ENCODE assay signal across 8 cellular contexts in genomic region chr16:70968332-70968731, GRCh38.
A peak's percentile ranks its signal among the peaks of the same experiment; 100 is the strongest.
DNase-seq lines count a peak whose midpoint lies in the region; ATAC-seq, FAIRE-seq and TF ChIP-seq lines count a peak whose summit lies in the region.
"Not testable (repeated sequence)": the region's sequence is repeated elsewhere in the genome, so short reads cannot be mapped to it uniquely, and the experiment has no call there.

No MANE protein-coding gene starts in this region.

- POLR2A ChIA-PET in HCT116 (lab: Charles Lee); WTC11 (lab: Charles Lee); K562 (lab: Yijun Ruan, JAX); H1 (lab: Charles Lee; ENCODE audit: partially characterized antibody): not testable (repeated sequence)

- not testable (repeated sequence) for H3K4me3 Mint-ChIP-seq in GM23338, H9, WTC11, endodermal cell

- H3K36me3 Mint-ChIP-seq in GM23338 (ENCODE audit: low read depth); H9 (ENCODE audit: insufficient read depth in 1 of 3, low read depth in 3 of 3); WTC11; endodermal cell (ENCODE audit: low read depth): not testable (repeated sequence)

- H3K4me3 ChIP-seq in GM23338; HCT116 (replicated peaks in 1 of 2; ENCODE audit: low read depth in 1 of 2, low read length in 2 of 2); K562; bronchial epithelial cell (ENCODE audit: low read depth, low read length); H1 (ENCODE audit: extremely low read depth in 1 of 4, insufficient read depth in 2 of 4, low read depth in 3 of 4, low read length in 4 of 4); endodermal cell (ENCODE audit: low read length): not testable (repeated sequence)

- H3K4me2 ChIP-seq in GM23338; H9 (ENCODE audit: insufficient read depth, insufficient read length, low read length); HCT116 (ENCODE audit: low read length); K562 (ENCODE audit: insufficient read depth, low read length); H1 (ENCODE audit: insufficient read depth in 1 of 2, low read depth in 2 of 2, low read length in 2 of 2): not testable (repeated sequence)

- not testable (repeated sequence) for H3K27ac ChIP-seq in GM23338 (ENCODE audit: low read depth); H9 (ENCODE audit: insufficient read length, low read depth, low read length); HCT116 (ENCODE audit: low read depth, low read length); K562 (ENCODE audit: extremely low read depth, low read depth, low read length); H1 (ENCODE audit: low read depth, low read length); endodermal cell (ENCODE audit: low read depth, low read length)

- not testable (repeated sequence) for H3K9me3 ChIP-seq in H9 (ENCODE audit: control insufficient read depth, low read depth, low read length); HCT116 (ENCODE audit: control insufficient read depth in 1 of 2, insufficient read depth in 1 of 2, low read depth in 1 of 2, low read length in 2 of 2); K562 (replicated peaks; ENCODE audit: control insufficient read depth, insufficient read depth, low read depth, low read length); H1 (ENCODE audit: insufficient read depth in 2 of 2, low read depth in 1 of 2, low read length in 1 of 2); endodermal cell (ENCODE audit: control insufficient read depth, low read length)

- not testable (repeated sequence) for H3K79me2 ChIP-seq in GM23338 (replicated peaks; ENCODE audit: insufficient read depth); H9 (ENCODE audit: insufficient read depth, low read length); HCT116 (ENCODE audit: insufficient read depth, low read length); K562 (ENCODE audit: control insufficient read depth, insufficient read depth, low read length); H1 (ENCODE audit: control insufficient read depth in 1 of 2, insufficient read depth in 2 of 2, low read length in 2 of 2)

- not testable (repeated sequence) for H3K27me3 ChIP-seq in GM23338 (ENCODE audit: insufficient read depth); H9 (ENCODE audit: insufficient read depth, low read length); HCT116 (ENCODE audit: insufficient read depth, low read length); K562 (ENCODE audit: control insufficient read depth in 2 of 2, insufficient read depth in 2 of 2, low read length in 2 of 2); bronchial epithelial cell (ENCODE audit: control insufficient read depth, insufficient read depth, low read length); H1 (replicated peaks in 1 of 4; ENCODE audit: control insufficient read depth in 3 of 4, extremely low read depth in 1 of 4, insufficient read depth in 3 of 4, low read length in 3 of 4); endodermal cell (ENCODE audit: control insufficient read depth, insufficient read depth, low read length, poor library complexity, severe bottlenecking)

- not testable (repeated sequence) for TF ChIP-seq EP300 in K562 (IDR thresholded peaks at IDR 0.05; ENCODE audit: low read length); H1 (IDR thresholded peaks at IDR 0.05; ENCODE audit: borderline replicate concordance in 1 of 2, low read depth in 2 of 2, low read length in 2 of 2)

- intact Hi-C loops in HCT116 (cut with micrococcal nuclease); K562 (cut with micrococcal nuclease): not testable (repeated sequence)

- not testable (repeated sequence) for H4K5ac ChIP-seq in H9 (ENCODE audit: insufficient read length, low read depth, low read length); H1 (ENCODE audit: insufficient read length, low read depth, low read length)

- H4K91ac ChIP-seq in H9 (ENCODE audit: insufficient read length, low read depth, low read length); H1 (replicated peaks; ENCODE audit: insufficient read length, low read length): not testable (repeated sequence)

- TF ChIP-seq CTCF in GM23338 (conservative IDR thresholded peaks at IDR 0.05; ENCODE audit: low read depth in 2 of 2) = peak in 1 of 2 experiments; percentile 45; a peak in 2 of 4 replicates
- peak; percentile 34; the same call in 1 of the 3 replicates for TF ChIP-seq CTCF in H9 (conservative IDR thresholded peaks at IDR 0.05)
- TF ChIP-seq CTCF in HCT116 (IDR thresholded peaks at IDR 0.05 in 2 of 3, conservative IDR thresholded peaks at IDR 0.05 in 1 of 3; ENCODE audit: borderline replicate concordance in 1 of 3, insufficient read depth in 1 of 3, low read depth in 2 of 3, low read length in 2 of 3); WTC11 (IDR thresholded peaks at IDR 0.05); K562 (IDR thresholded peaks at IDR 0.05 in 2 of 3, conservative IDR thresholded peaks at IDR 0.05 in 1 of 3; ENCODE audit: insufficient read depth in 2 of 3, low read depth in 1 of 3, low read length in 3 of 3); bronchial epithelial cell (IDR thresholded peaks at IDR 0.05; ENCODE audit: insufficient read depth, low read length, severe bottlenecking): not testable (repeated sequence)
- TF ChIP-seq CTCF in H1 (IDR thresholded peaks at IDR 0.05; ENCODE audit: control extremely low read depth in 1 of 3, insufficient read depth in 1 of 3, low read depth in 1 of 3, low read length in 3 of 3) = peak in 1 of 3 experiments; percentile 13; a peak in 1 of 4 replicates
- peak; percentile 45 for TF ChIP-seq CTCF in endodermal cell (conservative IDR thresholded peaks at IDR 0.05)

- H3K14ac ChIP-seq in H9 (ENCODE audit: insufficient read depth, low read length); H1 (ENCODE audit: insufficient read length): not testable (repeated sequence)

- not testable (repeated sequence) for H3K27me3 Mint-ChIP-seq in GM23338 (ENCODE audit: insufficient read depth, low read depth, poor library complexity); H9 (ENCODE audit: low read depth); WTC11 (ENCODE audit: low read depth)
- peaks cover 25% of the 10 kb centered on the region for H3K27me3 Mint-ChIP-seq in endodermal cell (ENCODE audit: insufficient read depth)

- TF ChIP-seq POLR2A in HCT116 (IDR thresholded peaks at IDR 0.05; ENCODE audit: borderline replicate concordance, extremely low read depth, insufficient read depth, insufficient read length); K562 (conservative IDR thresholded peaks at IDR 0.05); H1 (IDR thresholded peaks at IDR 0.05; ENCODE audit: control extremely low read depth in 1 of 2, low read depth in 2 of 2, low read length in 2 of 2): not testable (repeated sequence)

- not testable (repeated sequence) for H3T11ph ChIP-seq in H9 (ENCODE audit: low read length)

- not testable (repeated sequence) for H3K23me2 ChIP-seq in H9 (ENCODE audit: insufficient read length, low read depth, low read length, poor library complexity, severe bottlenecking); H1 (ENCODE audit: low read depth, low read length)

- not testable (repeated sequence) for H3K27ac Mint-ChIP-seq in GM23338, H9, WTC11, endodermal cell

- not testable (repeated sequence) for H3K9ac ChIP-seq in H9 (ENCODE audit: extremely low read depth, insufficient read length, low read length); HCT116 (ENCODE audit: low read length); K562 (ENCODE audit: insufficient read depth in 1 of 2, low read depth in 2 of 2, low read length in 2 of 2); H1 (replicated peaks in 1 of 4; ENCODE audit: extremely low read depth in 1 of 4, low read depth in 3 of 4, low read length in 3 of 4); endodermal cell (ENCODE audit: extremely low read depth, low read length, poor library complexity, severe bottlenecking)

- H3K9me1 ChIP-seq in K562 (ENCODE audit: control insufficient read depth, insufficient read depth, low read length) = not testable (repeated sequence)

- not testable (repeated sequence) for H3K4ac ChIP-seq in H9 (ENCODE audit: low read depth, low read length); H1 (replicated peaks; ENCODE audit: insufficient read length, low read depth, low read length)

- H3F3A ChIP-seq in GM23338 (replicated peaks; ENCODE audit: low read depth) = not testable (repeated sequence)

- DNase-seq in GM23338 (ENCODE audit: low spot score); H9; HCT116 (ENCODE audit: low read depth, low spot score); WTC11 (ENCODE audit: low spot score); K562 (ENCODE audit: extremely low read depth in 1 of 4, low spot score in 3 of 4); bronchial epithelial cell (ENCODE audit: low read depth); H1 (ENCODE audit: low read depth in 1 of 2, low spot score in 2 of 2); endodermal cell: not testable (repeated sequence)

- TF ChIP-seq RAD21 in HCT116 (IDR thresholded peaks at IDR 0.05; ENCODE audit: low read depth); K562 (CRISPR knock-in tag; conservative IDR thresholded peaks at IDR 0.05 in 1 of 2, IDR thresholded peaks at IDR 0.05 in 1 of 2): not testable (repeated sequence)
- TF ChIP-seq RAD21 in H1 (IDR thresholded peaks at IDR 0.05 in 1 of 2, conservative IDR thresholded peaks at IDR 0.05 in 1 of 2; ENCODE audit: low read depth in 2 of 2, low read length in 2 of 2) = peak in 1 of 2 experiments; percentile 5; a peak in 1 of 4 replicates

- not testable (repeated sequence) for H3K18ac ChIP-seq in H9 (ENCODE audit: insufficient read length, low read depth, low read length); H1 (ENCODE audit: extremely low read depth, low read length)

- not testable (repeated sequence) for H2BK5ac ChIP-seq in H9 (ENCODE audit: insufficient read length, low read length); H1 (ENCODE audit: low read depth, low read length)

- not testable (repeated sequence) for H4K8ac ChIP-seq in H9 (replicated peaks; ENCODE audit: insufficient read length, low read depth, low read length); H1 (ENCODE audit: extremely low read depth, insufficient read depth, low read length)

- not testable (repeated sequence) for H2BK120ac ChIP-seq in H9 (ENCODE audit: low read depth, low read length, poor library complexity, severe bottlenecking); H1 (replicated peaks; ENCODE audit: low read depth, low read length)

- H2BK12ac ChIP-seq in H9 (ENCODE audit: insufficient read length, low read depth, low read length); H1 (ENCODE audit: low read depth, low read length): not testable (repeated sequence)

- H2BK20ac ChIP-seq in H9 (ENCODE audit: low read depth, low read length, poor library complexity, severe bottlenecking); H1 (ENCODE audit: low read length): not testable (repeated sequence)

- FAIRE-seq in K562 (lab: Jason Lieb, UNC) = peak; percentile 51
- FAIRE-seq in bronchial epithelial cell (lab: Jason Lieb, UNC) = peak; percentile 7
- peak; percentile 97 for FAIRE-seq in H1 (lab: Jason Lieb, UNC)

- CTCF ChIA-PET in HCT116 (lab: Charles Lee); WTC11 (lab: Charles Lee); K562 (lab: Yijun Ruan, JAX; ENCODE audit: low intra/inter-chr PET ratio); H1 (lab: Charles Lee; ENCODE audit: partially characterized antibody): not testable (repeated sequence)

- not testable (repeated sequence) for H3K9me3 Mint-ChIP-seq in GM23338, H9, WTC11, endodermal cell

- peak; percentile 100 for ATAC-seq in GM23338
- peak; percentile 85 for ATAC-seq in HCT116
- ATAC-seq in WTC11 = peak; percentile 99
- ATAC-seq in K562 = peak; percentile 61

- RAD21 ChIA-PET in HCT116 (lab: Charles Lee; ENCODE audit: low non-redundant PET in 1 of 2, low total read pairs in 2 of 2, uncharacterized antibody in 2 of 2, unreplicated experiment in 2 of 2) = not testable (repeated sequence)

- H2AFZ ChIP-seq in GM23338; H9 (ENCODE audit: low read length); HCT116 (ENCODE audit: low read depth, low read length, poor library complexity, severe bottlenecking); K562 (ENCODE audit: low read depth, low read length); H1 (ENCODE audit: low read length): not testable (repeated sequence)

- not testable (repeated sequence) for H3K23ac ChIP-seq in H9 (ENCODE audit: insufficient read length, low read depth, low read length); H1 (ENCODE audit: insufficient read length)

- H3K36me3 ChIP-seq in GM23338 (ENCODE audit: insufficient read depth); HCT116 (ENCODE audit: control insufficient read depth in 1 of 2, insufficient read depth in 2 of 2, low read length in 2 of 2); K562 (ENCODE audit: control insufficient read depth, insufficient read depth, low read length); bronchial epithelial cell (ENCODE audit: control insufficient read depth, insufficient read depth, low read length); H1 (ENCODE audit: control insufficient read depth in 2 of 4, insufficient read depth in 4 of 4, low read length in 3 of 4); endodermal cell (ENCODE audit: control insufficient read depth, insufficient read depth, low read length): not testable (repeated sequence)

- not testable (repeated sequence) for H4K20me1 ChIP-seq in GM23338 (replicated peaks; ENCODE audit: insufficient read depth); H9 (ENCODE audit: control insufficient read depth, insufficient read depth, insufficient read length); HCT116 (ENCODE audit: insufficient read depth); K562 (replicated peaks; ENCODE audit: control insufficient read depth, insufficient read depth, low read length); H1 (replicated peaks in 1 of 2; ENCODE audit: control insufficient read depth in 1 of 2, insufficient read depth in 2 of 2, low read length in 2 of 2)

- H3K4me1 ChIP-seq in GM23338 (ENCODE audit: insufficient read depth); H9 (ENCODE audit: insufficient read depth, low read length); HCT116 (ENCODE audit: control insufficient read depth in 1 of 2, insufficient read depth in 2 of 2, low read length in 2 of 2); K562 (replicated peaks in 1 of 2; ENCODE audit: control insufficient read depth in 2 of 2, insufficient read depth in 2 of 2, low read length in 2 of 2); H1 (replicated peaks in 1 of 4; ENCODE audit: control insufficient read depth in 3 of 4, insufficient read depth in 4 of 4, low read length in 3 of 4); endodermal cell (ENCODE audit: control insufficient read depth, insufficient read depth, low read length): not testable (repeated sequence)

- not testable (repeated sequence) for H3K9me2 ChIP-seq in GM23338 (ENCODE audit: insufficient read depth); HCT116 (ENCODE audit: insufficient read depth)

- not testable (repeated sequence) for H3K56ac ChIP-seq in H9 (ENCODE audit: insufficient read length, low read depth, low read length); H1 (replicated peaks; ENCODE audit: insufficient read length, low read depth, low read length)

- BruUV-seq in HCT116 (replicated peaks; lab: Mats Ljungman, UMichigan); K562 (replicated peaks; lab: Mats Ljungman, UMichigan): not testable (repeated sequence)

- H2BK15ac ChIP-seq in H9 (ENCODE audit: low read depth, low read length); H1 (ENCODE audit: low read length): not testable (repeated sequence)

- not testable (repeated sequence) for H3K79me1 ChIP-seq in H9 (ENCODE audit: insufficient read depth, low read depth, low read length, poor library complexity, severe bottlenecking); H1 (ENCODE audit: low read depth, low read length)

- not testable (repeated sequence) for H3K4me1 Mint-ChIP-seq in GM23338, H9, WTC11, endodermal cell

- not testable (repeated sequence) for H2AK5ac ChIP-seq in H9 (ENCODE audit: insufficient read length, low read length); H1 (ENCODE audit: low read depth, low read length)

- in situ Hi-C loops in K562 (cut with MboI) = not testable (repeated sequence)

- no CpG with 5 or more reads among the region's 3 CpGs for WGBS in H9 (ENCODE audit: extremely low coverage, insufficient read length, low lambda C conversion rate)
- WGBS in K562 (ENCODE audit: insufficient coverage, low coverage, missing lambda C conversion rate) = no CpG with 5 or more reads among the region's 3 CpGs
- WGBS in H1 (ENCODE audit: extremely low coverage in 1 of 2, insufficient coverage in 1 of 2, insufficient read length in 1 of 2, insufficient replicate concordance in 2 of 2, low coverage in 1 of 2, low lambda C conversion rate in 2 of 2, missing lambda C conversion rate in 1 of 2), 2 experiments = no CpG with 5 or more reads among the region's 3 CpGs
- WGBS in endodermal cell (ENCODE audit: insufficient coverage in 1 of 2, insufficient read length in 1 of 2), 2 experiments = no CpG with 5 or more reads among the region's 3 CpGs
